Comparison of ENCODE assay signal across 8 cellular contexts in genomic region chr3:120092444-120092843, GRCh38. TPM values are rescaled to one million over a fixed set of nuclear protein-coding genes. Genes with fewer than 3 reads are reported as not detected.
A peak's percentile ranks its signal among the peaks of the same experiment; 100 is the strongest.
DNase-seq lines count a peak whose midpoint lies in the region; ATAC-seq and TF ChIP-seq lines count a peak whose summit lies in the region.

No MANE protein-coding gene starts in this region.

- H3K36me3 Mint-ChIP-seq in endodermal cell (ENCODE audit: low read depth): peaks cover 10% of the 10 kb centered on the region

- H3F3A ChIP-seq in Loucy (ENCODE audit: low read depth): peaks cover 9% of the 10 kb centered on the region; the same call in 1 of the 2 replicates

- TF ChIP-seq CTCF in Loucy (conservative IDR thresholded peaks at IDR 0.05; ENCODE audit: low read length) (no peak), endodermal cell (conservative IDR thresholded peaks at IDR 0.05) (no peak)

- H3K4me1 Mint-ChIP-seq in endodermal cell: peaks cover 3% of the 10 kb centered on the region

- 6 to 13% methylated on average over 1 to 2 of the region's 2 CpGs for WGBS in endodermal cell (ENCODE audit: insufficient coverage in 1 of 2, insufficient read length in 1 of 2), 2 experiments

- peaks cover 0 to 43% (median 30%) of the 10 kb centered on the region in 11 experiments; a peak in 17 of 22 replicates for H3K27me3 ChIP-seq in BLaER1 treated with 17β-estradiol and CSF1 and Interleukin-3, amounts not matched to agents 10 nM and 100 nM
- no peaks in the 10 kb centered on the region for H3K27me3 ChIP-seq in Loucy (ENCODE audit: insufficient read depth, low read length, poor library complexity, severe bottlenecking)
- H3K27me3 ChIP-seq in endodermal cell (ENCODE audit: control insufficient read depth, insufficient read depth, low read length, poor library complexity, severe bottlenecking): no peaks in the 10 kb centered on the region
- H3K27me3 ChIP-seq in neuron (ENCODE audit: insufficient read depth, low read length): no peaks in the 10 kb centered on the region

- peak overlapping the region; percentile 17 to 99 (median 94); a peak in 18 of 22 replicates for H3K9ac ChIP-seq in BLaER1 treated with 17β-estradiol and CSF1 and Interleukin-3, amounts not matched to agents 10 nM and 100 nM
- H3K9ac ChIP-seq in Loucy (ENCODE audit: low read depth, low read length, poor library complexity, severe bottlenecking): peak overlapping the region; percentile 97
- H3K9ac ChIP-seq in endodermal cell (ENCODE audit: extremely low read depth, low read length, poor library complexity, severe bottlenecking): peak overlapping the region; percentile 95

- H3K9me3 ChIP-seq in BLaER1 treated with 17β-estradiol and CSF1 and Interleukin-3, amounts not matched to agents 10 nM and 100 nM (replicated peaks in 1 of 11): no peaks in the 10 kb centered on the region
- no peaks in the 10 kb centered on the region for H3K9me3 ChIP-seq in Loucy (ENCODE audit: insufficient read depth, low read depth, low read length)
- H3K9me3 ChIP-seq in endodermal cell (ENCODE audit: control insufficient read depth, low read length): no peaks in the 10 kb centered on the region
- H3K9me3 ChIP-seq in neuron (ENCODE audit: low read length): no peaks in the 10 kb centered on the region

- H3K27ac Mint-ChIP-seq in endodermal cell: no peak overlapping the region

- H3K27me3 Mint-ChIP-seq in endodermal cell (ENCODE audit: insufficient read depth): no peaks in the 10 kb centered on the region

- H3K79me2 ChIP-seq in Loucy (ENCODE audit: insufficient read depth, low read length): peaks cover 79% of the 10 kb centered on the region

- H4K20me1 ChIP-seq in BLaER1 treated with 17β-estradiol and CSF1 and Interleukin-3, amounts not matched to agents 10 nM and 100 nM: peaks cover 54 to 62% (median 59%) of the 10 kb centered on the region in 11 experiments
- peaks cover 62% of the 10 kb centered on the region for H4K20me1 ChIP-seq in Loucy (ENCODE audit: insufficient read depth, low read length, poor library complexity, severe bottlenecking)

- peak overlapping the region; percentile 81 to 95 (median 88) for H3K4me2 ChIP-seq in BLaER1 treated with 17β-estradiol and CSF1 and Interleukin-3, amounts not matched to agents 10 nM and 100 nM
- peak overlapping the region; percentile 97 for H3K4me2 ChIP-seq in Loucy (ENCODE audit: low read depth, low read length, poor library complexity, severe bottlenecking)

- H3K9me3 Mint-ChIP-seq in endodermal cell: no peaks in the 10 kb centered on the region

- no peaks in the 10 kb centered on the region for H3K9me2 ChIP-seq in Loucy (replicated peaks; ENCODE audit: low read depth, low read length)

- H2AFZ ChIP-seq in Loucy (ENCODE audit: low read length) (no peak overlapping the region), neuron (ENCODE audit: low read depth, low read length) (no peak overlapping the region)

- DNase-seq in endodermal cell (no peak), AG08395 (ENCODE audit: low spot score) (no peak), NCI-H345 (lab: John Stamatoyannopoulos, UW) (no peak)
- no peak for DNase-seq in NK-92 treated with Interleukin-12 subunit alpha and Interleukin-12 subunit beta, amount 100 ng/mL, for 24 hours (lab: John Stamatoyannopoulos, UW)

- peak overlapping the region; percentile 71 to 87 (median 78) for H3K4me3 ChIP-seq in BLaER1 treated with 17β-estradiol and CSF1 and Interleukin-3, amounts not matched to agents 10 nM and 100 nM
- peak overlapping the region; percentile 99 for H3K4me3 ChIP-seq in Loucy (ENCODE audit: low read length, poor library complexity, severe bottlenecking)
- H3K4me3 ChIP-seq in endodermal cell (ENCODE audit: low read length): peak overlapping the region; percentile 100
- H3K4me3 ChIP-seq in neuron (ENCODE audit: low read length): peak overlapping the region; percentile 99

- H3K36me3 ChIP-seq in BLaER1 treated with 17β-estradiol and CSF1 and Interleukin-3, amounts not matched to agents 10 nM and 100 nM: peaks cover 0 to 15% (median 0%) of the 10 kb centered on the region in 11 experiments; a peak in 3 of 22 replicates
- 0 out of 2 replicates have a peak, but pooled peaks cover 5% of the 10 kb centered on the region for H3K36me3 ChIP-seq in Loucy (ENCODE audit: insufficient read depth, low read length)
- peaks cover 12% of the 10 kb centered on the region for H3K36me3 ChIP-seq in endodermal cell (ENCODE audit: control insufficient read depth, insufficient read depth, low read length)
- no peaks in the 10 kb centered on the region for H3K36me3 ChIP-seq in neuron (ENCODE audit: insufficient read depth, low read length)

- no peak for ATAC-seq in HG03095 (IDR thresholded peaks at IDR 0.05; ENCODE audit: unreplicated experiment)

- peaks cover 18 to 41% (median 35%) of the 10 kb centered on the region in 10 experiments for H3K4me1 ChIP-seq in BLaER1 treated with 17β-estradiol and CSF1 and Interleukin-3, amounts not matched to agents 10 nM and 100 nM
- H3K4me1 ChIP-seq in Loucy (ENCODE audit: insufficient read depth, low read length, poor library complexity, severe bottlenecking) (peaks cover 42% of the 10 kb centered on the region), endodermal cell (ENCODE audit: control insufficient read depth, insufficient read depth, low read length) (no peaks in the 10 kb centered on the region), neuron (ENCODE audit: insufficient read depth, low read length) (peaks cover 32% of the 10 kb centered on the region)

- peak overlapping the region in 2 of 11 experiments; percentile 98 to 99; a peak in 4 of 22 replicates for H3K27ac ChIP-seq in BLaER1 treated with 17β-estradiol and CSF1 and Interleukin-3, amounts not matched to agents 10 nM and 100 nM
- no peak overlapping the region for H3K27ac ChIP-seq in endodermal cell (ENCODE audit: low read depth, low read length)

- H3K4me3 Mint-ChIP-seq in endodermal cell: no peak overlapping the region

RNA-seq across cellular contexts. Expression of gene GSK3B, which starts 1.8 kb away (rescaled TPM):
- total RNA-seq in endodermal cell: 10 to 100 TPM; 57.3 to 59.8 TPM
- polyA plus RNA-seq in endodermal cell (2013, experiment 1 of 2): 53.6 TPM
- polyA plus RNA-seq in endodermal cell (2013, experiment 2 of 2): 47.3 TPM
